In genomic region chr6:18564775-18565174, GRCh38 we compare ENCODE assay signal across 5 cellular contexts.
"Had no signal": no experiment of that assay in that cellular context is flagged by ENCODE, and none has a peak within 500 bp of the region (broad histone marks: within the 10 kb centered on the region; RNA-seq: fewer than 3 reads in every experiment).

No MANE protein-coding gene starts in this region.

- ATAC-seq: GM23338, HepG2 had no signal

- DNase-seq: H9, HCEC 1CT, KG1 had no signal
